6 cellular contexts compared by ENCODE assay signal in genomic region chr1:176216031-176216430, GRCh38.
"Had no signal": no experiment of that assay in that cellular context is flagged by ENCODE, and none has a peak within 500 bp of the region (broad histone marks: within the 10 kb centered on the region; RNA-seq: fewer than 3 reads in every experiment).

No MANE protein-coding gene starts in this region.

- H3K27ac ChIP-seq: HL-60, KMS-11 had no signal

- H3K9ac ChIP-seq: KMS-11 had no signal

- H3K4me2 ChIP-seq: KMS-11 had no signal

- FAIRE-seq: HTR-8/SVneo had no signal

- DNase-seq: IMR-90, KBM-7, KG1 had no signal
